In genomic region chr11:118606844-118607228, GRCh38 we compare ENCODE assay signal across 9 cellular contexts. TPM values are rescaled to one million over a fixed set of nuclear protein-coding genes. Genes with fewer than 3 reads are reported as not detected.
A peak's percentile ranks its signal among the peaks of the same experiment; 100 is the strongest.
DNase-seq lines count a peak whose midpoint lies in the region; ATAC-seq and TF ChIP-seq lines count a peak whose summit lies in the region.
"Had no signal": no experiment of that assay in that cellular context is flagged by ENCODE, and none has a peak within 500 bp of the region (broad histone marks: within the 10 kb centered on the region; RNA-seq: fewer than 3 reads in every experiment).

No MANE protein-coding gene starts in this region.

- no peak overlapping the region for H4K8ac ChIP-seq in trophoblast cell (ENCODE audit: low read depth, low read length)

- H3K23ac ChIP-seq in trophoblast cell (ENCODE audit: low read length), result no peak overlapping the region

- peaks cover 18% of the 10 kb centered on the region for H3K4me1 ChIP-seq in Caco-2
- H3K4me1 ChIP-seq in hepatocyte (ENCODE audit: insufficient read depth), result peaks cover 68% of the 10 kb centered on the region
- peaks cover 0 to 63% (median 56%) of the 10 kb centered on the region in 4 donors for H3K4me1 ChIP-seq in sigmoid colon
- peaks cover 25% of the 10 kb centered on the region for H3K4me1 ChIP-seq in Karpas-422 (ENCODE audit: low read length)
- H3K4me1 ChIP-seq in trophoblast cell (ENCODE audit: control insufficient read depth in 1 of 2, insufficient read depth in 2 of 2, low read length in 2 of 2), result peaks cover 24 to 32% of the 10 kb centered on the region in 2 experiments

- H2AK5ac ChIP-seq in trophoblast cell (ENCODE audit: low read length), result no peak overlapping the region

- no peaks in the 10 kb centered on the region for H4K20me1 ChIP-seq in hepatocyte (ENCODE audit: insufficient read depth, poor library complexity, severe bottlenecking)
- no peaks in the 10 kb centered on the region for H4K20me1 ChIP-seq in Karpas-422 (ENCODE audit: insufficient read depth, low read depth, low read length)

- no peak overlapping the region for H3K4me3 ChIP-seq in Caco-2 (ENCODE audit: low read depth, low read length)
- H3K4me3 ChIP-seq in hepatocyte, result no peak overlapping the region
- H3K4me3 ChIP-seq in sigmoid colon, result peak overlapping the region in 1 of 4 donors; percentile 68
- H3K4me3 ChIP-seq in Karpas-422 (ENCODE audit: low read length), result no peak overlapping the region
- H3K4me3 ChIP-seq in trophoblast cell (ENCODE audit: low read depth, low read length), result no peak overlapping the region

- no peaks in the 10 kb centered on the region for H3K9me2 ChIP-seq in hepatocyte (replicated peaks; ENCODE audit: insufficient read depth)
- no peaks in the 10 kb centered on the region for H3K9me2 ChIP-seq in Karpas-422 (replicated peaks; ENCODE audit: insufficient read depth, low read length)

- no peak overlapping the region for H2BK120ac ChIP-seq in trophoblast cell (ENCODE audit: insufficient read depth, low read length, poor library complexity)

- H3K36me3 Mint-ChIP-seq in Caco-2 (ENCODE audit: insufficient read depth, unreplicated experiment), result peaks cover 37% of the 10 kb centered on the region
- H3K36me3 Mint-ChIP-seq in activated T-helper 17 cell treated with anti-CD3 and anti-CD28 coated beads, Interleukin-2, amount 50 U/mL, for 72 hours (ENCODE audit: low read depth), result peaks cover 14% of the 10 kb centered on the region

- ATAC-seq in activated T-helper 17 cell treated with anti-CD3 and anti-CD28 coated beads, Interleukin-2, amount 50 U/mL, for 72 hours (replicated peaks), result no peak
- no peak for ATAC-seq in GM21390 (IDR thresholded peaks at IDR 0.05; ENCODE audit: unreplicated experiment)

- no peak for TF ChIP-seq CTCF in Caco-2 (IDR thresholded peaks at IDR 0.05; ENCODE audit: insufficient read depth in 1 of 2, low read depth in 1 of 2, low read length in 1 of 2, severe bottlenecking in 1 of 2, unreplicated experiment in 1 of 2)
- no peak for TF ChIP-seq CTCF in hepatocyte (IDR thresholded peaks at IDR 0.05; ENCODE audit: poor library complexity)
- no peak for TF ChIP-seq CTCF in sigmoid colon (IDR thresholded peaks at IDR 0.05)

- H3K4me3 Mint-ChIP-seq in Caco-2 (ENCODE audit: unreplicated experiment), result peak overlapping the region; percentile 79
- peak overlapping the region; percentile 90 for H3K4me3 Mint-ChIP-seq in activated T-helper 17 cell treated with anti-CD3 and anti-CD28 coated beads, Interleukin-2, amount 50 U/mL, for 72 hours

- no peaks in the 10 kb centered on the region for H3K9me3 Mint-ChIP-seq in Caco-2 (ENCODE audit: unreplicated experiment)
- no peaks in the 10 kb centered on the region for H3K9me3 Mint-ChIP-seq in activated T-helper 17 cell treated with anti-CD3 and anti-CD28 coated beads, Interleukin-2, amount 50 U/mL, for 72 hours

- H3K79me1 ChIP-seq in trophoblast cell (ENCODE audit: low read length), result peaks cover 5% of the 10 kb centered on the region

- peaks cover 34% of the 10 kb centered on the region for H3K4me1 Mint-ChIP-seq in Caco-2 (ENCODE audit: low read depth, unreplicated experiment)
- H3K4me1 Mint-ChIP-seq in activated T-helper 17 cell treated with anti-CD3 and anti-CD28 coated beads, Interleukin-2, amount 50 U/mL, for 72 hours, result peaks cover 21% of the 10 kb centered on the region

- CTCF ChIA-PET in Caco-2 (lab: Charles Lee), result interaction anchor here (0.7 to 6.7 kb wide), 8 partner anchors 12 to 118 kb away, joined by 3 to 38 read pairs (median 6); no protein-coding TSS in a partner anchor

- no peak overlapping the region for H2AFZ ChIP-seq in hepatocyte
- H2AFZ ChIP-seq in Karpas-422 (ENCODE audit: low read length), result no peak overlapping the region
- no peak overlapping the region for H2AFZ ChIP-seq in trophoblast cell (ENCODE audit: insufficient read depth, low read length, poor library complexity)

- no peak overlapping the region for H2BK12ac ChIP-seq in trophoblast cell (ENCODE audit: low read length)

- POLR2A ChIA-PET in Caco-2 (lab: Charles Lee), result interaction anchor here (3.0 kb wide), 1 partner anchor 14 kb away, joined by 13 read pairs; no protein-coding TSS in a partner anchor

- H3K27me3 ChIP-seq in Caco-2 (replicated peaks; ENCODE audit: control insufficient read depth, insufficient read depth, low read length) (no peaks in the 10 kb centered on the region), hepatocyte (peaks cover 23% of the 10 kb centered on the region), sigmoid colon (no peaks in the 10 kb centered on the region), Karpas-422 (ENCODE audit: low read length) (no peaks in the 10 kb centered on the region), trophoblast cell (ENCODE audit: insufficient read depth, low read length) (peaks cover 30% of the 10 kb centered on the region)

- H3K36me3 ChIP-seq in Caco-2 (ENCODE audit: control insufficient read depth, insufficient read depth, low read length), result 0 out of 2 replicates have a peak, but pooled peaks cover 2% of the 10 kb centered on the region
- H3K36me3 ChIP-seq in hepatocyte (replicated peaks; ENCODE audit: insufficient read depth, low read depth), result no peaks in the 10 kb centered on the region
- peaks cover 0 to 12% (median 3%) of the 10 kb centered on the region in 4 donors for H3K36me3 ChIP-seq in sigmoid colon
- no peaks in the 10 kb centered on the region for H3K36me3 ChIP-seq in Karpas-422 (ENCODE audit: insufficient read depth, low read length)
- peaks cover 3 to 8% of the 10 kb centered on the region in 2 experiments for H3K36me3 ChIP-seq in trophoblast cell (ENCODE audit: control insufficient read depth in 1 of 2, insufficient read depth in 2 of 2, low read length in 2 of 2)

- H3K4me2 ChIP-seq in hepatocyte, result peak overlapping the region; percentile 99
- H3K4me2 ChIP-seq in Karpas-422 (ENCODE audit: low read depth, low read length, poor library complexity, severe bottlenecking), result no peak overlapping the region
- H3K4me2 ChIP-seq in trophoblast cell (ENCODE audit: low read length), result no peak overlapping the region

- WGBS in hepatocyte (ENCODE audit: low lambda C conversion rate, missing lambda C conversion rate), result 74% methylated on average over 7 of the region's 7 CpGs
- 71 to 78% methylated on average over 7 of the region's 7 CpGs for WGBS in sigmoid colon, 2 donors
- WGBS in trophoblast cell (ENCODE audit: extremely low coverage, insufficient coverage, insufficient read length), result no CpG with 5 or more reads among the region's 7 CpGs

- H3K27ac ChIP-seq in hepatocyte, result peak overlapping the region; percentile 76
- peak overlapping the region; percentile 80 to 97 (median 91) for H3K27ac ChIP-seq in sigmoid colon
- H3K27ac ChIP-seq in Karpas-422 (ENCODE audit: low read length), result no peak overlapping the region
- no peak overlapping the region for H3K27ac ChIP-seq in trophoblast cell (ENCODE audit: low read depth, low read length)

- H3K27me3 Mint-ChIP-seq in Caco-2 (ENCODE audit: insufficient read depth, unreplicated experiment), result no peaks in the 10 kb centered on the region
- peaks cover 13% of the 10 kb centered on the region for H3K27me3 Mint-ChIP-seq in activated T-helper 17 cell treated with anti-CD3 and anti-CD28 coated beads, Interleukin-2, amount 50 U/mL, for 72 hours

- intact Hi-C loops in Caco-2 (cut with micrococcal nuclease; ENCODE audit: unreplicated experiment), result loop anchor here (1.0 kb wide), 3 partner anchors 14 to 52 kb away; no protein-coding TSS in a partner anchor
- intact Hi-C loops in sigmoid colon (cut with DNase I), result loop anchor here (5.0 kb wide), 1 partner anchor 320 kb away; the partner anchor contains the start of gene BCL9L

- BruUV-seq in Caco-2 (replicated peaks; lab: Mats Ljungman, UMichigan), result no TSS peak

- H3K14ac ChIP-seq in trophoblast cell (ENCODE audit: low read length), result no peak overlapping the region

- no peak for DNase-seq in Caco-2
- no peak for DNase-seq in hepatocyte (ENCODE audit: low spot score)
- DNase-seq in sigmoid colon, result no peak
- no peak for DNase-seq in Karpas-422
- DNase-seq in NCI-H510A (lab: John Stamatoyannopoulos, UW), result no peak
- DNase-seq in trophoblast cell, result no peak
- DNase-seq: NCI-H2171 had no signal

- no peak overlapping the region for H2BK5ac ChIP-seq in trophoblast cell (ENCODE audit: low read depth, low read length, poor library complexity)

- H4K91ac ChIP-seq in trophoblast cell (ENCODE audit: low read depth, low read length), result no peak overlapping the region

- TF ChIP-seq EP300 in sigmoid colon (IDR thresholded peaks at IDR 0.05), result no peak

- H3K4ac ChIP-seq in trophoblast cell (ENCODE audit: low read depth, low read length), result no peak overlapping the region

- H3K79me2 ChIP-seq in hepatocyte (peaks cover 3% of the 10 kb centered on the region), Karpas-422 (ENCODE audit: low read length) (no peaks in the 10 kb centered on the region), trophoblast cell (ENCODE audit: control insufficient read depth, insufficient read depth, low read length, poor library complexity) (no peaks in the 10 kb centered on the region)

- no peak for TF ChIP-seq POLR2A in sigmoid colon (IDR thresholded peaks at IDR 0.05)

- H3K9ac ChIP-seq in Karpas-422 (ENCODE audit: low read length) (no peak overlapping the region), trophoblast cell (ENCODE audit: low read length) (no peak overlapping the region)

- H3K18ac ChIP-seq in trophoblast cell (ENCODE audit: low read length), result no peak overlapping the region

- no peaks in the 10 kb centered on the region for H3K9me3 ChIP-seq in Caco-2
- H3K9me3 ChIP-seq in hepatocyte (ENCODE audit: low read depth), result no peaks in the 10 kb centered on the region
- no peaks in the 10 kb centered on the region for H3K9me3 ChIP-seq in sigmoid colon
- H3K9me3 ChIP-seq in Karpas-422 (ENCODE audit: low read length), result no peaks in the 10 kb centered on the region
- H3K9me3 ChIP-seq in trophoblast cell (ENCODE audit: insufficient read depth, low read depth, low read length), result peaks cover 8% of the 10 kb centered on the region

- H4K12ac ChIP-seq in trophoblast cell (ENCODE audit: low read depth, low read length), result no peak overlapping the region

- peak overlapping the region; percentile 22 for H3K27ac Mint-ChIP-seq in Caco-2 (ENCODE audit: unreplicated experiment)
- no peak overlapping the region for H3K27ac Mint-ChIP-seq in activated T-helper 17 cell treated with anti-CD3 and anti-CD28 coated beads, Interleukin-2, amount 50 U/mL, for 72 hours

RNA-seq across cellular contexts. Expression of gene PHLDB1, which starts 0.6 kb away (rescaled TPM):
- total RNA-seq in Caco-2 (2022), result 72.1 and 73.6 TPM in 2 replicates
- 1 to 10 TPM; 2.2 to 4.7 TPM for total RNA-seq in activated T-helper 17 cell treated with anti-CD3 and anti-CD28 coated beads, Interleukin-2, amount 50 U/mL, for 72 hours
- 45.8 and 51.8 TPM in 2 replicates for total RNA-seq in hepatocyte
- 71.1 and 73.0 TPM in 2 replicates for polyA plus RNA-seq in hepatocyte
- 100 to 1,000 TPM in 2 of 4 donors, 10 to 100 TPM in 2; 51.8 to 126 (median 94.6) TPM for total RNA-seq in sigmoid colon
- polyA plus RNA-seq in sigmoid colon, result 10 to 100 TPM; 33.6 to 44.4 (median 34.9) TPM
- total RNA-seq in Karpas-422 (2014; rRNA removed; shearing (Covaris generic); ENCODE audit: low replicate concordance), result 0.19 TPM in 1 of 2 replicates, not detected in the other
- 22.5 and 22.6 TPM in 2 replicates for polyA plus RNA-seq in trophoblast cell (2013)

RNA-seq across cellular contexts. Expression of gene ARCN1, which starts 34.6 kb away (rescaled TPM):
- total RNA-seq in Caco-2 (2022), result 313 and 330 TPM in 2 replicates
- 100 to 1,000 TPM; 143 to 155 TPM for total RNA-seq in activated T-helper 17 cell treated with anti-CD3 and anti-CD28 coated beads, Interleukin-2, amount 50 U/mL, for 72 hours
- 177 and 190 TPM in 2 replicates for total RNA-seq in hepatocyte
- polyA plus RNA-seq in hepatocyte, result 166 and 194 TPM in 2 replicates
- total RNA-seq in sigmoid colon, result 10 to 100 TPM; 74.9 to 88.3 (median 82.4) TPM
- 100 to 1,000 TPM in 1 of 3 donors, 10 to 100 TPM in 2; 83.2 to 105 (median 88.9) TPM for polyA plus RNA-seq in sigmoid colon
- total RNA-seq in Karpas-422 (2014; rRNA removed; shearing (Covaris generic); ENCODE audit: low replicate concordance), result 29.6 and 34.4 TPM in 2 replicates
- 246 and 250 TPM in 2 replicates for polyA plus RNA-seq in trophoblast cell (2013)

RNA-seq across cellular contexts. Expression of gene IFT46, which starts 41.1 kb away (rescaled TPM):
- 26.8 and 30.6 TPM in 2 replicates for total RNA-seq in Caco-2 (2022)
- total RNA-seq in activated T-helper 17 cell treated with anti-CD3 and anti-CD28 coated beads, Interleukin-2, amount 50 U/mL, for 72 hours, result 1 to 10 TPM; 7.0 to 7.5 TPM
- 20.6 and 21.0 TPM in 2 replicates for total RNA-seq in hepatocyte
- polyA plus RNA-seq in hepatocyte, result 12.3 and 12.6 TPM in 2 replicates
- total RNA-seq in sigmoid colon, result 10 to 100 TPM; 23.8 to 65.8 (median 49.9) TPM
- polyA plus RNA-seq in sigmoid colon, result 10 to 100 TPM in 1 of 3 donors, 1 to 10 TPM in 2; 8.1 to 12.6 (median 9.3) TPM
- total RNA-seq in Karpas-422 (2014; rRNA removed; shearing (Covaris generic); ENCODE audit: low replicate concordance), result 13.5 and 28.6 TPM in 2 replicates
- 11.9 and 13.7 TPM in 2 replicates for polyA plus RNA-seq in trophoblast cell (2013)

Comparison
In these comparisons a context has a peak if more than half of its experiments do, and no peak if none do; other contexts are left out.
1. H3K27ac ChIP-seq: peak in hepatocyte (single experiment) and sigmoid colon (4 of 4); none in Karpas-422 (single experiment) and trophoblast cell (single experiment).